Comparison of ENCODE assay signal across 28 cellular contexts in genomic region chr10:132706701-132707100, GRCh38.
DNase-seq lines count a peak whose midpoint lies in the region; ATAC-seq and TF ChIP-seq lines count a peak whose summit lies in the region.
"Had no signal": no experiment of that assay in that cellular context is flagged by ENCODE, and none has a peak within 500 bp of the region (broad histone marks: within the 10 kb centered on the region; RNA-seq: fewer than 3 reads in every experiment).

No MANE protein-coding gene starts in this region.

- H3K9ac ChIP-seq in IMR-90 (ENCODE audit: low read depth, low read length), result no peak overlapping the region
- H3K9ac ChIP-seq: GM23248 had no signal

- no TSS peak for BruUV-seq in IMR-90 (replicated peaks; lab: Mats Ljungman, UMichigan)

- peak overlapping the region; percentile 40 for H2AK9ac ChIP-seq in IMR-90 (replicated peaks; ENCODE audit: low read depth, low read length, poor library complexity)

- no peak overlapping the region for H3K4me2 ChIP-seq in IMR-90 (ENCODE audit: low read depth, low read length)

- WGBS in IMR-90 (ENCODE audit: extremely low coverage in 2 of 2, insufficient read length in 1 of 2), 2 experiments, result 91% methylated on average over 4 of the region's 11 CpGs; no CpG with 5 or more reads in 1 of the 2 experiments

- H3K9me3 ChIP-seq in IMR-90 (ENCODE audit: control insufficient read depth, insufficient read depth, low read length) (peaks cover 13% of the 10 kb centered on the region; the same call in 1 of the 2 replicates), lower lobe of right lung (peaks cover 10% of the 10 kb centered on the region)
- H3K9me3 ChIP-seq: ovary had no signal

- in situ Hi-C loops in IMR-90 (cut with MboI; ENCODE audit: low sequenced_read_pairs), result no loop called here

- H3K14ac ChIP-seq in IMR-90 (replicated peaks; ENCODE audit: low read depth, low read length), result no peak overlapping the region

- no peak overlapping the region for H4K8ac ChIP-seq in IMR-90 (ENCODE audit: low read depth in 2 of 2, low read length in 2 of 2)

- no peak for TF ChIP-seq POLR2A in IMR-90 (IDR thresholded peaks at IDR 0.05; ENCODE audit: low read depth, low read length)

- no peak overlapping the region for H4K91ac ChIP-seq in IMR-90 (ENCODE audit: insufficient read depth, low read depth, low read length)

- H3K36me3 ChIP-seq in IMR-90 (ENCODE audit: control insufficient read depth, insufficient read depth, low read length), result peaks cover 8% of the 10 kb centered on the region; the same call in 1 of the 2 replicates
- H3K36me3 ChIP-seq in lower lobe of right lung, result peaks cover 29% of the 10 kb centered on the region
- H3K36me3 ChIP-seq: breast epithelium, ovary had no signal

- H2BK5ac ChIP-seq in IMR-90 (ENCODE audit: low read depth, low read length, poor library complexity, severe bottlenecking), result no peak overlapping the region

- H3K4me1 ChIP-seq in IMR-90 (ENCODE audit: control insufficient read depth, insufficient read depth, low read length), result no peaks in the 10 kb centered on the region
- no peaks in the 10 kb centered on the region for H3K4me1 ChIP-seq in lower lobe of right lung
- H3K4me1 ChIP-seq: breast epithelium had no signal

- H2BK15ac ChIP-seq in IMR-90 (ENCODE audit: low read depth, low read length), result no peak overlapping the region

- peaks cover 3% of the 10 kb centered on the region for H3K27me3 Mint-ChIP-seq in type B pancreatic cell
- H3K27me3 Mint-ChIP-seq in immature natural killer cell (ENCODE audit: low read depth in 3 of 3), result peaks cover 2 to 9% (median 3%) of the 10 kb centered on the region in 3 donors
- H3K27me3 Mint-ChIP-seq: activated naive CD8-positive, alpha-beta T cell; CD4-positive, CD25-positive, alpha-beta regulatory T cell had no signal

- no peak overlapping the region for H3K27ac ChIP-seq in IMR-90 (ENCODE audit: insufficient read depth, low read length)
- H3K27ac ChIP-seq in lower lobe of right lung, result no peak overlapping the region
- H3K27ac ChIP-seq: breast epithelium, epithelial cell of prostate, GM23248, ovary, SJSA1, tibial nerve had no signal

- no peak for ATAC-seq in IMR-90 (ENCODE audit: low read depth)
- no peak for ATAC-seq in lower lobe of right lung

- H3K23ac ChIP-seq in IMR-90 (ENCODE audit: low read depth, low read length), result no peak overlapping the region

- no peak overlapping the region for H3K18ac ChIP-seq in IMR-90 (ENCODE audit: low read depth, low read length)

- no peak overlapping the region for H4K5ac ChIP-seq in IMR-90 (ENCODE audit: low read depth, low read length)

- no peak overlapping the region for H3K4me3 ChIP-seq in IMR-90 (ENCODE audit: insufficient read depth, low read depth, low read length)
- no peak overlapping the region for H3K4me3 ChIP-seq in lower lobe of right lung
- H3K4me3 ChIP-seq: breast epithelium, GM23248, lung, ovary, SJSA1, tibial nerve had no signal

- H4K20me1 ChIP-seq in IMR-90 (ENCODE audit: insufficient read depth, low read length), result no peaks in the 10 kb centered on the region

- dilution Hi-C loops in IMR-90 (cut with HindIII; ENCODE audit: low sequenced_read_pairs, unreplicated experiment), result no loop called here

- H3K4ac ChIP-seq in IMR-90 (ENCODE audit: low read depth, low read length), result no peak overlapping the region

- CTCF ChIA-PET in IMR-90 (lab: Yijun Ruan, JAX), result no interaction called here

- H2AFZ ChIP-seq in IMR-90 (replicated peaks; ENCODE audit: low read length, poor library complexity), result no peak overlapping the region
- H2AFZ ChIP-seq: GM23248 had no signal

- no peak for TF ChIP-seq RAD21 in IMR-90 (IDR thresholded peaks at IDR 0.05; ENCODE audit: low read length)

- intact Hi-C loops in IMR-90 (cut with micrococcal nuclease), result no loop called here
- intact Hi-C loops in cardiac septum (cut with DNase I), result no loop called here
- intact Hi-C loops in lower lobe of right lung (cut with DNase I), result no loop called here

- H3K9me3 Mint-ChIP-seq in type B pancreatic cell (peaks cover 9% of the 10 kb centered on the region), immature natural killer cell (peaks cover 6 to 15% (median 8%) of the 10 kb centered on the region in 6 donors)

- no peak overlapping the region for H2BK120ac ChIP-seq in IMR-90 (ENCODE audit: low read depth, low read length)

- no peaks in the 10 kb centered on the region for H3K9me1 ChIP-seq in IMR-90 (ENCODE audit: insufficient read depth, low read length)

- peaks cover 17% of the 10 kb centered on the region for H3K36me3 Mint-ChIP-seq in type B pancreatic cell
- H3K36me3 Mint-ChIP-seq in immature natural killer cell, result peaks cover 11 to 16% (median 13%) of the 10 kb centered on the region in 3 donors

- no peak overlapping the region for H3K56ac ChIP-seq in IMR-90 (ENCODE audit: extremely low read depth, insufficient read depth, low read length)

- POLR2A ChIA-PET in IMR-90 (lab: Charles Lee; ENCODE audit: unreplicated experiment), result no interaction called here

- H2AK5ac ChIP-seq in IMR-90 (ENCODE audit: low read depth, low read length), result no peak overlapping the region

- H3K27ac Mint-ChIP-seq in type B pancreatic cell (no peak overlapping the region), immature natural killer cell (peak overlapping the region in 2 of 6 donors; percentile 46 to 55)
- H3K27ac Mint-ChIP-seq: activated naive CD8-positive, alpha-beta T cell; activated T-helper 2 cell treated with anti-CD3 and anti-CD28 coated beads, Interferon-gamma antibody, Interleukin-2, Interleukin-4, amounts not matched to agents 10 μg/mL and 5 μg/mL and 100 μg/mL, durations not matched to agents 14 hours and 24 hours and 36 hours; HFFc6 had no signal

- H2BK20ac ChIP-seq in IMR-90 (ENCODE audit: low read depth, low read length), result no peak overlapping the region

- DNase-seq in IMR-90 (no peak), cardiac septum (ENCODE audit: low spot score) (peak; percentile 57), lower lobe of right lung (peak; percentile 25), type B pancreatic cell (ENCODE audit: extremely low spot score, unreplicated experiment) (peak; percentile 53), AML-193 (lab: John Stamatoyannopoulos, UW) (no peak), LoVo (ENCODE audit: low spot score) (no peak), immature natural killer cell (no peak)
- DNase-seq: activated CD4-positive, alpha-beta T cell treated with anti-CD3 and anti-CD28 coated beads for 4 hours; activated CD8-positive, alpha-beta memory T cell treated with anti-CD3 and anti-CD28 coated beads for 24 hours; activated T-cell treated with anti-CD3 and anti-CD28 coated beads for 4 hours; CD4-positive, CD25-positive, alpha-beta regulatory T cell; effector CD4-positive, alpha-beta T cell; HFFc6; NCI-H1092; NCI-H187; NCI-H2171; NCI-H82; retina; T-helper 9 cell had no signal

- no peak for TF ChIP-seq CTCF in IMR-90 (conservative IDR thresholded peaks at IDR 0.05; ENCODE audit: low read depth, low read length)
- TF ChIP-seq CTCF in lower lobe of right lung (IDR thresholded peaks at IDR 0.05), result no peak
- no peak for TF ChIP-seq CTCF in type B pancreatic cell (conservative IDR thresholded peaks at IDR 0.05)

- H3K4me1 Mint-ChIP-seq in type B pancreatic cell (ENCODE audit: unreplicated experiment) (peaks cover 3% of the 10 kb centered on the region), immature natural killer cell (peaks cover 17 to 18% of the 10 kb centered on the region in 2 donors)

- H3K79me1 ChIP-seq in IMR-90 (ENCODE audit: low read depth in 1 of 2, low read length in 2 of 2), result peaks cover 4 to 10% of the 10 kb centered on the region in 2 experiments

- H3K4me3 Mint-ChIP-seq in type B pancreatic cell, result no peak overlapping the region
- H3K4me3 Mint-ChIP-seq in immature natural killer cell, result no peak overlapping the region
- H3K4me3 Mint-ChIP-seq: activated naive CD8-positive, alpha-beta T cell; CD4-positive, CD25-positive, alpha-beta regulatory T cell; HFFc6 had no signal

- no peaks in the 10 kb centered on the region for H3K27me3 ChIP-seq in IMR-90 (ENCODE audit: control insufficient read depth, insufficient read depth, low read length)
- H3K27me3 ChIP-seq in lower lobe of right lung (ENCODE audit: low read depth), result no peaks in the 10 kb centered on the region
- H3K27me3 ChIP-seq: breast epithelium, ovary, SJSA1, tibial nerve had no signal

TF ChIP-seq in IMR-90, 13 proteins besides CTCF, POLR2A, EP300 and RAD21:
- TF ChIP-seq CEBPB (IDR thresholded peaks at IDR 0.05; ENCODE audit: low read depth, low read length), result no peak
- no peak for TF ChIP-seq CHD1 (IDR thresholded peaks at IDR 0.05; ENCODE audit: low read depth, low read length)
- no peak for TF ChIP-seq MAFK (IDR thresholded peaks at IDR 0.05; ENCODE audit: low read depth, low read length)
- TF ChIP-seq BHLHE40 (IDR thresholded peaks at IDR 0.05; ENCODE audit: low read depth, low read length), result no peak
- TF ChIP-seq MXI1 (IDR thresholded peaks at IDR 0.05; ENCODE audit: borderline replicate concordance, low read depth, low read length), result no peak
- no peak for TF ChIP-seq NFE2L2 (IDR thresholded peaks at IDR 0.05; ENCODE audit: low read depth, low read length)
- TF ChIP-seq RFX5 (IDR thresholded peaks at IDR 0.05; ENCODE audit: low read depth, low read length), result no peak
- TF ChIP-seq FOS (IDR thresholded peaks at IDR 0.05; ENCODE audit: low read depth, low read length), result no peak
- no peak for TF ChIP-seq USF2 (IDR thresholded peaks at IDR 0.05; ENCODE audit: low read depth, low read length)
- no peak for TF ChIP-seq RCOR1 (IDR thresholded peaks at IDR 0.05; ENCODE audit: insufficient replicate concordance, low read length)
- TF ChIP-seq SMC3 (IDR thresholded peaks at IDR 0.05; ENCODE audit: low read depth, low read length), result no peak
- TF ChIP-seq ELK1 (IDR thresholded peaks at IDR 0.05; ENCODE audit: borderline replicate concordance, low read depth, low read length), result no peak
- TF ChIP-seq MAZ (IDR thresholded peaks at IDR 0.05; ENCODE audit: borderline replicate concordance, low read depth, low read length), result no peak

Comparison
In these comparisons a context has a peak if more than half of its experiments do, and no peak if none do; other contexts are left out.
1. DNase-seq: peak in cardiac septum (single experiment), lower lobe of right lung (single experiment) and type B pancreatic cell (single experiment); none in IMR-90 (single experiment), AML-193 (0 of 2), LoVo (single experiment) and immature natural killer cell (0 of 3).